ENCODE assay signal across 8 cellular contexts in genomic region chr11:22875869-22876473, GRCh38.
DNase-seq lines count a peak whose midpoint lies in the region; ATAC-seq and TF ChIP-seq lines count a peak whose summit lies in the region.

No MANE protein-coding gene starts in this region.

- TF ChIP-seq CTCF in AG09309 (IDR thresholded peaks at IDR 0.05; ENCODE audit: control insufficient read depth, insufficient read depth, low read depth, low read length, missing control alignments) = peak; percentile 65

- no peaks in the 10 kb centered on the region for H3K9me3 Mint-ChIP-seq in T-helper 2 cell treated with Interferon-gamma antibody and Interleukin-4, amounts not matched to agents 5 μg/mL and 100 μg/mL, for 36 hours

- no peak overlapping the region for H3K27ac Mint-ChIP-seq in T-helper 2 cell treated with Interferon-gamma antibody and Interleukin-4, amounts not matched to agents 5 μg/mL and 100 μg/mL, for 36 hours

- ATAC-seq in GM18861 (IDR thresholded peaks at IDR 0.05; ENCODE audit: unreplicated experiment) (peak; percentile 95), HG03045 (IDR thresholded peaks at IDR 0.05; ENCODE audit: unreplicated experiment) (peak; percentile 99)

- H3K4me3 Mint-ChIP-seq in T-helper 2 cell treated with Interferon-gamma antibody and Interleukin-4, amounts not matched to agents 5 μg/mL and 100 μg/mL, for 36 hours = no peak overlapping the region

- no peak overlapping the region for H3K4me3 ChIP-seq in AG09309 (ENCODE audit: control insufficient read depth, low read depth, low read length)

- H3K4me1 Mint-ChIP-seq in T-helper 2 cell treated with Interferon-gamma antibody and Interleukin-4, amounts not matched to agents 5 μg/mL and 100 μg/mL, for 36 hours (ENCODE audit: low read depth) = no peaks in the 10 kb centered on the region

- no peaks in the 10 kb centered on the region for H3K36me3 Mint-ChIP-seq in T-helper 2 cell treated with Interferon-gamma antibody and Interleukin-4, amounts not matched to agents 5 μg/mL and 100 μg/mL, for 36 hours (ENCODE audit: low read depth)

- no peaks in the 10 kb centered on the region for H3K27me3 Mint-ChIP-seq in T-helper 2 cell treated with Interferon-gamma antibody and Interleukin-4, amounts not matched to agents 5 μg/mL and 100 μg/mL, for 36 hours (ENCODE audit: low read depth)

- DNase-seq in AG09309 (ENCODE audit: low read depth) (peak; percentile 59), NCI-H1930 (lab: John Stamatoyannopoulos, UW) (peak; percentile 77 to 80), astrocyte of the hippocampus (ENCODE audit: low read depth, low spot score) (peak; percentile 83), iPS DF 4.7 (ENCODE audit: extremely low read depth, low spot score) (peak; percentile 71)
- peak; percentile 32 for DNase-seq in T-helper 2 cell treated with Interferon-gamma antibody and Interleukin-4, amounts not matched to agents 5 μg/mL and 100 μg/mL, for 36 hours (ENCODE audit: low spot score)
- peak; percentile 10 to 76 (median 33) for DNase-seq in stimulated activated CD4-positive, alpha-beta T cell treated with anti-CD3 and anti-CD28 coated beads, Interleukin-12 subunit alpha, Interleukin-12 subunit beta, amount 100 ng/mL, for 48 hours (ENCODE audit: low read depth in 2 of 3, low spot score in 1 of 3)

Comparison
In these comparisons a context has a peak if more than half of its experiments do, and no peak if none do; other contexts are left out.
1. DNase-seq: peak in every context shown above with its lines; median percentile 83 in astrocyte of the hippocampus; 78 in NCI-H1930; 71 in iPS DF 4.7; 59 in AG09309; 33 in stimulated activated CD4-positive, alpha-beta T cell treated with anti-CD3 and anti-CD28 coated beads, Interleukin-12 subunit alpha, Interleukin-12 subunit beta, amount 100 ng/mL, for 48 hours; 32 in T-helper 2 cell treated with Interferon-gamma antibody and Interleukin-4, amounts not matched to agents 5 μg/mL and 100 μg/mL, for 36 hours.